Comparison of ENCODE assay signal across 9 cellular contexts in the genomic region with DNA sequence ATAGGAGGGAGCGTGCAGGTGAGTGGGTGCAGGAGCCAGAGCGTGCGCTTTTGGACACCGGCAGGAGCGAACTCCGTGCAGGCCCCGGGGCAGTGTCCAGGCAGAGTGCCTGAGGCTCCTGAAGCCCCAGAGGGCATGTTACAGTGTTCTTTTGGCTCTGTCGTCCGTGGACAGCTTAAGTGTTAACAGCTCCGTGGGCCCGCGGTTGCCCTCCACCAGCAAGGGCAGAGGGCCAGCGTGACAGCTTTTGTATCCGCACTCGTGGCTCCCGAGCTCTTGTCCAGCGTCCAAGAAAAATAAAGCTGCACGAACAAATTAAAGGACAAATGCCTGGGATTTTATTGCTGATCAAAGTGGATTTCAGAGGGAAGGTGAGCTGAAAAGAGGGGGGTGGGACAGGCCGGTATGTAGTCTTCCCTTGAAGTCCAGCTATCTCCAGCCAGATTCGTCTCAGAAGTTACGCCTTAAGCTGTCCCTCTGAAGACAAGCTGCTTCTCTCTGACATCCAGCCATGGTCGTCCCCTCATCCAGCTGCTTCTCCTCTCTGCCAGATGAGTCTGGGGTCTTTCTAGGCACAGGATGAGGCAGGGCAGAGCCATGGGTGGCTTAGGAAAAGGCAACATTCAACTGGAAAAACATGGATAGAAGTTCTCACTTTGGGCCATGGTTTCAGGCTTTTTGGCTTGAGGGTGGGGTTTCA. TPM values are rescaled to one million over a fixed set of nuclear protein-coding genes. Genes with fewer than 3 reads are reported as not detected.
DNase-seq lines count a peak whose midpoint lies in the region; ATAC-seq, FAIRE-seq and TF ChIP-seq lines count a peak whose summit lies in the region.
"Had no signal": no experiment of that assay in that cellular context is flagged by ENCODE, and none has a peak within 500 bp of the region (broad histone marks: within the 10 kb centered on the region; RNA-seq: fewer than 3 reads in every experiment).

No MANE protein-coding gene starts in this region.

- DNase-seq in NCI-H2227 (lab: John Stamatoyannopoulos, UW; ENCODE audit: unreplicated experiment) (peak; percentile 25), NCI-H2227 treated with DMSO at 0.1 percent for 48 hours (lab: John Stamatoyannopoulos, UW) (no peak), HepG2 (ENCODE audit: low spot score) (no peak), NCI-H1048 (lab: John Stamatoyannopoulos, UW) (no peak), NCI-H82 treated with DMSO at 0.1 percent for 48 hours (lab: John Stamatoyannopoulos, UW; ENCODE audit: unreplicated experiment) (no peak), RCC 7860 (ENCODE audit: low spot score) (no peak)
- DNase-seq: activated gamma-delta T cell had no signal

- TF ChIP-seq POLR2A in HepG2 (IDR thresholded peaks at IDR 0.05; ENCODE audit: insufficient read depth in 1 of 2, low read depth in 2 of 2, low read length in 2 of 2): no peak

- H3K27ac ChIP-seq in angular gyrus (ENCODE audit: low read depth, low read length) (peak overlapping the region; percentile 99), HepG2 (ENCODE audit: extremely low read length, insufficient read depth, low read length) (peak overlapping the region; percentile 64), temporal lobe (ENCODE audit: low read depth, low read length) (peak overlapping the region; percentile 92)

- no peaks in the 10 kb centered on the region for H4K20me1 ChIP-seq in HepG2 (ENCODE audit: insufficient read depth, low read length)

- H3K36me3 ChIP-seq in HepG2 (replicated peaks in 1 of 2; ENCODE audit: control insufficient read depth in 1 of 2, insufficient read depth in 2 of 2, low read length in 2 of 2): no peaks in the 10 kb centered on the region

- peak overlapping the region; percentile 79 for H2AFZ ChIP-seq in HepG2 (ENCODE audit: low read length)

- H3K9me3 ChIP-seq in HepG2 (ENCODE audit: low read length): no peaks in the 10 kb centered on the region

- TF ChIP-seq RAD21 in HepG2 (CRISPR knock-in tag; IDR thresholded peaks at IDR 0.05): no peak

- H3K27me3 ChIP-seq in HepG2 (ENCODE audit: control insufficient read depth in 1 of 2, insufficient read depth in 2 of 2, low read length in 2 of 2): no peaks in the 10 kb centered on the region

- peak overlapping the region; percentile 62; the same call in 1 of the 2 replicates for H3K9ac ChIP-seq in HepG2 (ENCODE audit: insufficient read depth, low read depth, low read length)

- CTCF ChIA-PET in HepG2 (lab: Yijun Ruan, JAX; ENCODE audit: low intra/inter-chr PET ratio, low total read pairs): no interaction called here

- in situ Hi-C loops in HepG2 (cut with HindIII; ENCODE audit: extremely low pct_ligation_motif_present, low pct_unique_long_range_greater_than_20kb): no loop called here

- no TSS peak for BruUV-seq in HepG2 (replicated peaks; lab: Mats Ljungman, UMichigan)

- WGBS in HepG2 (ENCODE audit: low lambda C conversion rate): 84% methylated on average over 22 of the region's 22 CpGs

- FAIRE-seq in HepG2 (lab: Jason Lieb, UNC) (no peak), RCC 7860 (lab: Jason Lieb, UNC) (no peak)

- POLR2A ChIA-PET in HepG2 (lab: Yijun Ruan, JAX): interaction anchor here (1.1 to 1.5 kb wide), 3 partner anchors 11 to 62 kb away, joined by 3 to 7 read pairs (median 5); a partner anchor contains a TSS

- ATAC-seq in HepG2: peak; percentile 10; the same call in 2 of the 3 replicates

- intact Hi-C loops in HepG2 (cut with micrococcal nuclease; ENCODE audit: unreplicated experiment): no loop called here

- H3K4me1 ChIP-seq in HepG2 (ENCODE audit: insufficient read depth, low read length): peaks cover 31% of the 10 kb centered on the region

- TF ChIP-seq EP300 in HepG2 (IDR thresholded peaks at IDR 0.05; ENCODE audit: low read depth in 2 of 2, low read length in 2 of 2) (no peak), HepG2 (CRISPR knock-in tag; IDR thresholded peaks at IDR 0.05; ENCODE audit: borderline replicate concordance) (no peak)

- peak overlapping the region in 2 of 3 experiments; percentile 24 to 62; a peak in 2 of 6 replicates for H3K4me3 ChIP-seq in HepG2 (replicated peaks in 1 of 3; ENCODE audit: insufficient read depth in 1 of 3, low read depth in 2 of 3, low read length in 3 of 3)

- peak overlapping the region; percentile 64 for H3K4me2 ChIP-seq in HepG2 (ENCODE audit: low read depth, low read length)

- H3K79me2 ChIP-seq in HepG2 (ENCODE audit: insufficient read depth, low read length): no peaks in the 10 kb centered on the region

- no peak for TF ChIP-seq CTCF in HepG2 (CRISPR knock-in tag; IDR thresholded peaks at IDR 0.05)

RNA-seq across cellular contexts. Expression of a gene that starts 1.0 kb away (rescaled TPM):
- 10.7 and 18.0 TPM in 2 replicates for total RNA-seq in HepG2 (2016; rRNA removed; fragmentation: Illumina TruSeq; extraction: Trizol)
- total RNA-seq in HepG2 (2016; cell fraction: cytosol; rRNA removed; fragmentation: Illumina TruSeq; extraction: Trizol; ENCODE audit: low read depth): 4.0 TPM in 2 replicates
- 10.2 and 18.3 TPM in 2 replicates for total RNA-seq in HepG2 (2016; cell fraction: insoluble cytoplasmic fraction; rRNA removed; fragmentation: Illumina TruSeq; extraction: Trizol)
- total RNA-seq in HepG2 (2016; cell fraction: membrane; rRNA removed; fragmentation: Illumina TruSeq; extraction: Trizol): 8.4 and 9.5 TPM in 2 replicates
- total RNA-seq in HepG2 (2016; cell fraction: nucleus; rRNA removed; fragmentation: Illumina TruSeq; extraction: Trizol): 14.1 and 14.6 TPM in 2 replicates
- polyA plus RNA-seq in HepG2 (2011; rRNA removed): 7.7 and 12.2 TPM in 2 replicates
- 9.5 and 10.2 TPM in 2 replicates for polyA plus RNA-seq in HepG2 (2011; cell fraction: cytosol; rRNA removed)
- polyA plus RNA-seq in HepG2 (2011; cell fraction: nucleus; rRNA removed): 5.5 and 8.4 TPM in 2 replicates
- polyA plus RNA-seq in HepG2 (2012): 12.8 and 19.4 TPM in 2 replicates
- 3.7 TPM in 2 replicates for polyA plus RNA-seq in HepG2 (2016; cell fraction: cytosol; fragmentation: Illumina TruSeq; extraction: Trizol; ENCODE audit: low read depth)
- 12.7 and 13.2 TPM in 2 replicates for polyA plus RNA-seq in HepG2 (2016; cell fraction: insoluble cytoplasmic fraction; fragmentation: Illumina TruSeq; extraction: Trizol; ENCODE audit: low read depth)
- 8.3 and 10.0 TPM in 2 replicates for polyA plus RNA-seq in HepG2 (2016; cell fraction: membrane; fragmentation: Illumina TruSeq; extraction: Trizol; ENCODE audit: low read depth)
- 29.4 and 33.0 TPM in 2 replicates for polyA plus RNA-seq in HepG2 (2016; cell fraction: nucleus; fragmentation: Illumina TruSeq; extraction: Trizol; ENCODE audit: insufficient read depth, low read depth)
- 9.0 and 55.3 TPM in 2 replicates for polyA minus RNA-seq in HepG2 (2011; rRNA and poly(A)+ RNA removed; ENCODE audit: low replicate concordance)
- polyA minus RNA-seq in HepG2 (2011; cell fraction: cytosol; rRNA and poly(A)+ RNA removed): 5.5 and 9.1 TPM in 2 replicates
- 2.2 and 4.5 TPM in 2 replicates for polyA minus RNA-seq in HepG2 (2011; cell fraction: nucleus; rRNA and poly(A)+ RNA removed)
- 9.1 TPM for total RNA-seq in temporal lobe

RNA-seq across cellular contexts. Expression of a gene that starts 6.6 kb away (rescaled TPM):
- total RNA-seq in HepG2 (2016; rRNA removed; fragmentation: Illumina TruSeq; extraction: Trizol) (91.1 and 115 TPM in 2 replicates), temporal lobe (30.2 TPM)
- total RNA-seq in HepG2 (2016; cell fraction: cytosol; rRNA removed; fragmentation: Illumina TruSeq; extraction: Trizol; ENCODE audit: low read depth): 16.1 and 16.4 TPM in 2 replicates
- 93.5 and 104 TPM in 2 replicates for total RNA-seq in HepG2 (2016; cell fraction: insoluble cytoplasmic fraction; rRNA removed; fragmentation: Illumina TruSeq; extraction: Trizol)
- total RNA-seq in HepG2 (2016; cell fraction: membrane; rRNA removed; fragmentation: Illumina TruSeq; extraction: Trizol): 37.9 and 40.5 TPM in 2 replicates
- total RNA-seq in HepG2 (2016; cell fraction: nucleus; rRNA removed; fragmentation: Illumina TruSeq; extraction: Trizol): 52.4 and 56.0 TPM in 2 replicates
- 25.0 and 27.4 TPM in 2 replicates for polyA plus RNA-seq in HepG2 (2011; rRNA removed)
- 19.8 and 29.8 TPM in 2 replicates for polyA plus RNA-seq in HepG2 (2011; cell fraction: cytosol; rRNA removed)
- polyA plus RNA-seq in HepG2 (2011; cell fraction: nucleus; rRNA removed): 32.6 and 32.8 TPM in 2 replicates
- 56.0 and 62.2 TPM in 2 replicates for polyA plus RNA-seq in HepG2 (2012)
- 14.7 and 16.9 TPM in 2 replicates for polyA plus RNA-seq in HepG2 (2016; cell fraction: cytosol; fragmentation: Illumina TruSeq; extraction: Trizol; ENCODE audit: low read depth)
- polyA plus RNA-seq in HepG2 (2016; cell fraction: insoluble cytoplasmic fraction; fragmentation: Illumina TruSeq; extraction: Trizol; ENCODE audit: low read depth): 125 and 138 TPM in 2 replicates
- 33.6 and 36.5 TPM in 2 replicates for polyA plus RNA-seq in HepG2 (2016; cell fraction: membrane; fragmentation: Illumina TruSeq; extraction: Trizol; ENCODE audit: low read depth)
- polyA plus RNA-seq in HepG2 (2016; cell fraction: nucleus; fragmentation: Illumina TruSeq; extraction: Trizol; ENCODE audit: insufficient read depth, low read depth): 76.8 and 76.9 TPM in 2 replicates
- polyA minus RNA-seq in HepG2 (2011; rRNA and poly(A)+ RNA removed; ENCODE audit: low replicate concordance): 52.3 and 71.1 TPM in 2 replicates
- 22.3 and 28.6 TPM in 2 replicates for polyA minus RNA-seq in HepG2 (2011; cell fraction: cytosol; rRNA and poly(A)+ RNA removed)
- 33.5 and 39.2 TPM in 2 replicates for polyA minus RNA-seq in HepG2 (2011; cell fraction: nucleus; rRNA and poly(A)+ RNA removed)

RNA-seq across cellular contexts. Expression of a gene that starts 11.3 kb away (rescaled TPM):
- total RNA-seq in HepG2 (2016; rRNA removed; fragmentation: Illumina TruSeq; extraction: Trizol) (8.4 and 32.9 TPM in 2 replicates), temporal lobe (105 TPM)
- 5.1 and 6.9 TPM in 2 replicates for total RNA-seq in HepG2 (2016; cell fraction: cytosol; rRNA removed; fragmentation: Illumina TruSeq; extraction: Trizol; ENCODE audit: low read depth)
- total RNA-seq in HepG2 (2016; cell fraction: insoluble cytoplasmic fraction; rRNA removed; fragmentation: Illumina TruSeq; extraction: Trizol): 6.9 and 31.8 TPM in 2 replicates
- total RNA-seq in HepG2 (2016; cell fraction: membrane; rRNA removed; fragmentation: Illumina TruSeq; extraction: Trizol): 11.9 and 13.4 TPM in 2 replicates
- total RNA-seq in HepG2 (2016; cell fraction: nucleus; rRNA removed; fragmentation: Illumina TruSeq; extraction: Trizol): 34.0 and 34.7 TPM in 2 replicates
- 11.1 and 22.7 TPM in 2 replicates for polyA plus RNA-seq in HepG2 (2011; rRNA removed)
- 16.2 and 18.8 TPM in 2 replicates for polyA plus RNA-seq in HepG2 (2011; cell fraction: cytosol; rRNA removed)
- 103 and 122 TPM in 2 replicates for polyA plus RNA-seq in HepG2 (2011; cell fraction: nucleus; rRNA removed)
- 19.3 and 25.4 TPM in 2 replicates for polyA plus RNA-seq in HepG2 (2012)
- 3.3 and 4.8 TPM in 2 replicates for polyA plus RNA-seq in HepG2 (2016; cell fraction: cytosol; fragmentation: Illumina TruSeq; extraction: Trizol; ENCODE audit: low read depth)
- 7.6 and 10.7 TPM in 2 replicates for polyA plus RNA-seq in HepG2 (2016; cell fraction: insoluble cytoplasmic fraction; fragmentation: Illumina TruSeq; extraction: Trizol; ENCODE audit: low read depth)
- polyA plus RNA-seq in HepG2 (2016; cell fraction: membrane; fragmentation: Illumina TruSeq; extraction: Trizol; ENCODE audit: low read depth): 8.3 and 10.4 TPM in 2 replicates
- 64.1 and 72.1 TPM in 2 replicates for polyA plus RNA-seq in HepG2 (2016; cell fraction: nucleus; fragmentation: Illumina TruSeq; extraction: Trizol; ENCODE audit: insufficient read depth, low read depth)
- polyA minus RNA-seq in HepG2 (2011; rRNA and poly(A)+ RNA removed; ENCODE audit: low replicate concordance): 19.8 and 31.0 TPM in 2 replicates
- polyA minus RNA-seq in HepG2 (2011; cell fraction: cytosol; rRNA and poly(A)+ RNA removed): 15.7 and 16.8 TPM in 2 replicates
- polyA minus RNA-seq in HepG2 (2011; cell fraction: nucleus; rRNA and poly(A)+ RNA removed): 19.7 and 26.0 TPM in 2 replicates

RNA-seq across cellular contexts. Expression of a gene that starts 39.0 kb away (rescaled TPM):
- total RNA-seq in HepG2 (2016; rRNA removed; fragmentation: Illumina TruSeq; extraction: Trizol): 0.58 and 0.77 TPM in 2 replicates
- total RNA-seq in HepG2 (2016; cell fraction: cytosol; rRNA removed; fragmentation: Illumina TruSeq; extraction: Trizol; ENCODE audit: low read depth): 0.09 TPM in 1 of 2 replicates, not detected in the other
- 0.49 and 1.1 TPM in 2 replicates for total RNA-seq in HepG2 (2016; cell fraction: insoluble cytoplasmic fraction; rRNA removed; fragmentation: Illumina TruSeq; extraction: Trizol)
- total RNA-seq in HepG2 (2016; cell fraction: membrane; rRNA removed; fragmentation: Illumina TruSeq; extraction: Trizol): 0.49 and 1.1 TPM in 2 replicates
- 1.8 and 2.8 TPM in 2 replicates for total RNA-seq in HepG2 (2016; cell fraction: nucleus; rRNA removed; fragmentation: Illumina TruSeq; extraction: Trizol)
- polyA plus RNA-seq in HepG2 (2011; rRNA removed): 0.45 and 1.1 TPM in 2 replicates
- polyA plus RNA-seq in HepG2 (2011; cell fraction: cytosol; rRNA removed): 0.23 and 0.60 TPM in 2 replicates
- polyA plus RNA-seq in HepG2 (2011; cell fraction: nucleus; rRNA removed): 0.97 and 1.0 TPM in 2 replicates
- 0.27 TPM in 1 of 2 replicates, not detected in the other for polyA plus RNA-seq in HepG2 (2012)
- 0.18 and 0.51 TPM in 2 replicates for polyA plus RNA-seq in HepG2 (2016; cell fraction: cytosol; fragmentation: Illumina TruSeq; extraction: Trizol; ENCODE audit: low read depth)
- polyA plus RNA-seq in HepG2 (2016; cell fraction: insoluble cytoplasmic fraction; fragmentation: Illumina TruSeq; extraction: Trizol; ENCODE audit: low read depth): 0.53 and 0.84 TPM in 2 replicates
- 0.44 and 0.58 TPM in 2 replicates for polyA plus RNA-seq in HepG2 (2016; cell fraction: membrane; fragmentation: Illumina TruSeq; extraction: Trizol; ENCODE audit: low read depth)
- polyA plus RNA-seq in HepG2 (2016; cell fraction: nucleus; fragmentation: Illumina TruSeq; extraction: Trizol; ENCODE audit: insufficient read depth, low read depth): 1.3 TPM in 1 of 2 replicates, not detected in the other
- 1.4 and 4.0 TPM in 2 replicates for polyA minus RNA-seq in HepG2 (2011; rRNA and poly(A)+ RNA removed; ENCODE audit: low replicate concordance)
- polyA minus RNA-seq in HepG2 (2011; cell fraction: cytosol; rRNA and poly(A)+ RNA removed): 0.97 and 1.5 TPM in 2 replicates
- 1.5 and 1.6 TPM in 2 replicates for polyA minus RNA-seq in HepG2 (2011; cell fraction: nucleus; rRNA and poly(A)+ RNA removed)
- 2.0 TPM for total RNA-seq in temporal lobe

RNA-seq across cellular contexts. Expression of a gene that starts 45.7 kb away (rescaled TPM):
- total RNA-seq in HepG2 (2016; rRNA removed; fragmentation: Illumina TruSeq; extraction: Trizol) (not detected in 2 replicates), temporal lobe (not detected)
- total RNA-seq in HepG2 (2016; cell fraction: cytosol; rRNA removed; fragmentation: Illumina TruSeq; extraction: Trizol; ENCODE audit: low read depth): not detected in 2 replicates
- total RNA-seq in HepG2 (2016; cell fraction: insoluble cytoplasmic fraction; rRNA removed; fragmentation: Illumina TruSeq; extraction: Trizol): not detected in 2 replicates
- total RNA-seq in HepG2 (2016; cell fraction: membrane; rRNA removed; fragmentation: Illumina TruSeq; extraction: Trizol): not detected in 2 replicates
- total RNA-seq in HepG2 (2016; cell fraction: nucleus; rRNA removed; fragmentation: Illumina TruSeq; extraction: Trizol): not detected in 2 replicates
- polyA plus RNA-seq in HepG2 (2011; rRNA removed): 0.16 and 0.26 TPM in 2 replicates
- polyA plus RNA-seq in HepG2 (2011; cell fraction: cytosol; rRNA removed): 0.05 and 0.25 TPM in 2 replicates
- 0.82 and 1.1 TPM in 2 replicates for polyA plus RNA-seq in HepG2 (2011; cell fraction: nucleus; rRNA removed)
- polyA plus RNA-seq in HepG2 (2012): not detected in 2 replicates
- not detected in 2 replicates for polyA plus RNA-seq in HepG2 (2016; cell fraction: cytosol; fragmentation: Illumina TruSeq; extraction: Trizol; ENCODE audit: low read depth)
- not detected in 2 replicates for polyA plus RNA-seq in HepG2 (2016; cell fraction: insoluble cytoplasmic fraction; fragmentation: Illumina TruSeq; extraction: Trizol; ENCODE audit: low read depth)
- polyA plus RNA-seq in HepG2 (2016; cell fraction: membrane; fragmentation: Illumina TruSeq; extraction: Trizol; ENCODE audit: low read depth): not detected in 2 replicates
- not detected in 2 replicates for polyA plus RNA-seq in HepG2 (2016; cell fraction: nucleus; fragmentation: Illumina TruSeq; extraction: Trizol; ENCODE audit: insufficient read depth, low read depth)
- polyA minus RNA-seq in HepG2 (2011; rRNA and poly(A)+ RNA removed; ENCODE audit: low replicate concordance): not detected in 2 replicates
- polyA minus RNA-seq in HepG2 (2011; cell fraction: cytosol; rRNA and poly(A)+ RNA removed): not detected in 2 replicates
- polyA minus RNA-seq in HepG2 (2011; cell fraction: nucleus; rRNA and poly(A)+ RNA removed): not detected in 2 replicates
